In the genomic region with DNA sequence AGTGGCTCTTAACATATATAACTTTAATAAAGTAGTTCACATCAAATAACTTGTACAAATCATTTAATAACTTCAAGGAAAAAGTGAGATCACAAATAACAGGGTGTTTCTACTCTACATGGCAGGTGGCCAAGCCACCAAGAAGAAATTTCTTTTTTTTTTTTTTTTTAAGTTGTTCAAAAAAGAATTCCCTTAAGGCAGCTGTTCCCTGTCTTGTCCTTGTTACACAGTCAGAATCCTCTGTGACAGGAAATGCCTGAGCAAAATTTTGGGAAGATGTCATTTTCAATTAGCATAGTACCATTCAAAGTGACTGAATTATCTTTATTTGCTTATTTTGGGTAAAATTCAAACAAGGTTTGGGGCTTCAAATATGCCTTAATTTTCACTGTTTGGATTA, we compare ENCODE assay signal across 10 cellular contexts.
"Had no signal": no experiment of that assay in that cellular context is flagged by ENCODE, and none has a peak within 500 bp of the region (broad histone marks: within the 10 kb centered on the region; RNA-seq: fewer than 3 reads in every experiment).

No MANE protein-coding gene starts in this region.

- H3K9me3 ChIP-seq: ovary, tibial artery had no signal

- H3K27me3 ChIP-seq: cardiac muscle cell, neural progenitor cell, ovary, tibial artery had no signal

- H3K4me3 ChIP-seq: cardiac muscle cell, lung, neural progenitor cell, ovary, tibial artery had no signal

- H3K36me3 ChIP-seq: cardiac muscle cell, neural progenitor cell, ovary, tibial artery had no signal

- H3K4me1 ChIP-seq: neural progenitor cell, tibial artery had no signal

- DNase-seq: activated CD4-positive, alpha-beta T cell treated with anti-CD3 and anti-CD28 coated beads, Interleukin-2, amount 10 ng/mL, durations not matched to agents 7 days and 5 days; activated CD8-positive, alpha-beta memory T cell treated with anti-CD3 and anti-CD28 coated beads for 24 hours; activated naive CD4-positive, alpha-beta T cell treated with anti-CD3 and anti-CD28 coated beads for 36 hours; ovary; stimulated activated CD4-positive, alpha-beta T cell treated with anti-CD3 and anti-CD28 coated beads, Interleukin-2, amount 100 ng/mL, for 48 hours; stimulated activated naive CD4-positive, alpha-beta T cell; tibial artery had no signal

- H3K27ac ChIP-seq: cardiac muscle cell, neural progenitor cell, ovary, tibial artery had no signal
